In genomic region chr19:53102186-53102585, GRCh38 we compare ENCODE assay signal across 8 cellular contexts. TPM values are rescaled to one million over a fixed set of nuclear protein-coding genes. Genes with fewer than 3 reads are reported as not detected.
DNase-seq lines count a peak whose midpoint lies in the region; TF ChIP-seq lines count a peak whose summit lies in the region.

No MANE protein-coding gene starts in this region.

- peak overlapping the region; percentile 100 for H3K4me3 ChIP-seq in Caco-2 (ENCODE audit: low read depth, low read length)

- H3K36me3 ChIP-seq in Caco-2 (ENCODE audit: control insufficient read depth, insufficient read depth, low read length): peaks cover 3% of the 10 kb centered on the region

- H3K4me3 Mint-ChIP-seq in Caco-2 (ENCODE audit: unreplicated experiment) (peak overlapping the region; percentile 83), nephron progenitor cell (peak overlapping the region; percentile 91)
- peak overlapping the region; percentile 82 for H3K4me3 Mint-ChIP-seq in dendritic cell treated with granulocyte-macrophage colony-stimulating factor and Interleukin-4, amounts not matched to agents 40 ng/mL and 50 ng/mL, for 4 days

- intact Hi-C loops in Caco-2 (cut with micrococcal nuclease; ENCODE audit: unreplicated experiment): loop anchor here (2.0 kb wide), 1 partner anchor 31 kb away; the partner anchor contains the start of gene ZNF415
- intact Hi-C loops in dendritic cell treated with granulocyte-macrophage colony-stimulating factor and Interleukin-4, amounts not matched to agents 40 ng/mL and 50 ng/mL, for 4 days (cut with micrococcal nuclease): loop anchor here (2.0 to 5.0 kb wide), 2 partner anchors 57 to 95 kb away; partner anchors contain the start of gene ZNF347

- H3K9me3 ChIP-seq in Caco-2: no peaks in the 10 kb centered on the region

- H3K9me3 Mint-ChIP-seq in Caco-2 (ENCODE audit: unreplicated experiment) (no peaks in the 10 kb centered on the region), nephron progenitor cell (peaks cover 4% of the 10 kb centered on the region)
- H3K9me3 Mint-ChIP-seq in dendritic cell treated with granulocyte-macrophage colony-stimulating factor and Interleukin-4, amounts not matched to agents 40 ng/mL and 50 ng/mL, for 4 days: peaks cover 35% of the 10 kb centered on the region

- H3K36me3 Mint-ChIP-seq in Caco-2 (ENCODE audit: insufficient read depth, unreplicated experiment): peaks cover 40% of the 10 kb centered on the region
- peaks cover 48% of the 10 kb centered on the region for H3K36me3 Mint-ChIP-seq in dendritic cell treated with granulocyte-macrophage colony-stimulating factor and Interleukin-4, amounts not matched to agents 40 ng/mL and 50 ng/mL, for 4 days (ENCODE audit: low read depth)
- H3K36me3 Mint-ChIP-seq in nephron progenitor cell (ENCODE audit: low read depth): peaks cover 52% of the 10 kb centered on the region

- H3K4me1 ChIP-seq in Caco-2: peaks cover 7% of the 10 kb centered on the region

- POLR2A ChIA-PET in Caco-2 (lab: Charles Lee): interaction anchor here (1.1 kb wide), 1 partner anchor 139 kb away, joined by 5 read pairs; the partner anchor contains the start of gene ZNF816

- no peak for TF ChIP-seq CTCF in Caco-2 (IDR thresholded peaks at IDR 0.05; ENCODE audit: insufficient read depth in 1 of 2, low read depth in 1 of 2, low read length in 1 of 2, severe bottlenecking in 1 of 2, unreplicated experiment in 1 of 2)
- no peak for TF ChIP-seq CTCF in nephron progenitor cell (IDR thresholded peaks at IDR 0.05)

- peaks cover 23% of the 10 kb centered on the region for H3K4me1 Mint-ChIP-seq in Caco-2 (ENCODE audit: low read depth, unreplicated experiment)
- peaks cover 23% of the 10 kb centered on the region for H3K4me1 Mint-ChIP-seq in dendritic cell treated with granulocyte-macrophage colony-stimulating factor and Interleukin-4, amounts not matched to agents 40 ng/mL and 50 ng/mL, for 4 days (ENCODE audit: low read depth)
- peaks cover 40% of the 10 kb centered on the region for H3K4me1 Mint-ChIP-seq in nephron progenitor cell

- H3K27me3 Mint-ChIP-seq in Caco-2 (ENCODE audit: insufficient read depth, unreplicated experiment): no peaks in the 10 kb centered on the region
- H3K27me3 Mint-ChIP-seq in dendritic cell treated with granulocyte-macrophage colony-stimulating factor and Interleukin-4, amounts not matched to agents 40 ng/mL and 50 ng/mL, for 4 days: peaks cover 4% of the 10 kb centered on the region
- H3K27me3 Mint-ChIP-seq in nephron progenitor cell (ENCODE audit: low read depth, poor library complexity): peaks cover 5% of the 10 kb centered on the region

- CTCF ChIA-PET in Caco-2 (lab: Charles Lee): no interaction called here

- TSS peak; percentile 39 for BruUV-seq in Caco-2 (replicated peaks; lab: Mats Ljungman, UMichigan)

- no peak for DNase-seq in Caco-2
- peak; percentile 2 for DNase-seq in NAMALWA (ENCODE audit: low spot score)
- DNase-seq in nephron progenitor cell: peak; percentile 25
- DNase-seq in NCI-H2081 treated with DMSO at 0.1 percent for 48 hours (lab: John Stamatoyannopoulos, UW): no peak
- DNase-seq in NCI-H774 (lab: John Stamatoyannopoulos, UW): no peak
- DNase-seq in GF-D8 (lab: John Stamatoyannopoulos, UW): no peak
- no peak for DNase-seq in superior temporal gyrus (ENCODE audit: extremely low spot score)

- H3K27me3 ChIP-seq in Caco-2 (replicated peaks; ENCODE audit: control insufficient read depth, insufficient read depth, low read length): no peaks in the 10 kb centered on the region

- H3K27ac Mint-ChIP-seq in Caco-2 (ENCODE audit: unreplicated experiment) (peak overlapping the region; percentile 76), nephron progenitor cell (peak overlapping the region; percentile 49)
- H3K27ac Mint-ChIP-seq in dendritic cell treated with granulocyte-macrophage colony-stimulating factor and Interleukin-4, amounts not matched to agents 40 ng/mL and 50 ng/mL, for 4 days: peak overlapping the region; percentile 86

RNA-seq across cellular contexts. Expression of gene ZNF160, which starts 1.0 kb away (rescaled TPM):
- total RNA-seq in Caco-2 (2022): 30.6 and 33.3 TPM in 2 replicates

RNA-seq across cellular contexts. Expression of gene ZNF415, which starts 30.5 kb away (rescaled TPM):
- 12.5 and 14.9 TPM in 2 replicates for total RNA-seq in Caco-2 (2022)

RNA-seq across cellular contexts. Expression of gene ZNF347, which starts 56.7 kb away (rescaled TPM):
- total RNA-seq in Caco-2 (2022): 1.3 and 2.2 TPM in 2 replicates

RNA-seq across cellular contexts. Expression of gene ERVV-2, which starts 57.6 kb away (rescaled TPM):
- 0.11 and 0.21 TPM in 2 replicates for total RNA-seq in Caco-2 (2022)

Comparison
In these comparisons a context has a peak if more than half of its experiments do, and no peak if none do; other contexts are left out.
1. DNase-seq: peak in NAMALWA (single experiment) and nephron progenitor cell (single experiment); none in Caco-2 (0 of 2), NCI-H2081 treated with DMSO at 0.1 percent for 48 hours (single experiment), NCI-H774 (single experiment), GF-D8 (single experiment) and superior temporal gyrus (single experiment).
2. Peak in every context shown above with its lines, with median percentiles within 50 percentile points of each other: H3K27ac Mint-ChIP-seq and H3K4me3 Mint-ChIP-seq.